27 cellular contexts compared by ENCODE assay signal in the genomic region with DNA sequence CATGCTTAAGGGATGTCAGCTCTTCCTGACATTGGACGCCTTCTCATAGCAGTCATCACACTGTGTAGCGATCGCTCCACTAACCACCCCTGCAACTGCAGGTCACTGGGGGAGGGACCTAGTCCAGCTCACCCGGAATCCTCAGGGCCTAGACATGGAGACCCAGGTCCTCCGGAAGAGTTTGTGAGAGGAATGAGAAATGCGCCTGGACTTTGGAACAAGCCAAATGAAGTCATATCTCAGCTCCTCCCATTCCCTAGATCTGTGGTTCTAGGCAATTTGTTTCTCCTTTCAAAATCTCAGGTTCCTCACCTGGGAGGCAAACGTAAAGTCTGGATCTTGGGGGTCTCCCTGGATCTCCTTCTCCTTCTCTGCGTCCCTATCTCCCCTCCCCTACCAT.
"Had no signal": no experiment of that assay in that cellular context is flagged by ENCODE, and none has a peak within 500 bp of the region (broad histone marks: within the 10 kb centered on the region; RNA-seq: fewer than 3 reads in every experiment).

No MANE protein-coding gene starts in this region.

- H3K4me1 ChIP-seq: SJCRH30 had no signal

- H3K27ac ChIP-seq: KMS-11, PC-9, RWPE1, SJCRH30, SK-N-MC had no signal

- H3K36me3 ChIP-seq: SJCRH30 had no signal

- ATAC-seq: Panc1, Right ventricle myocardium inferior, SK-N-SH treated with all-trans-retinoic acid at 6 μM for 48 hours had no signal

- H2AFZ ChIP-seq: PC-9 had no signal

- H3K4me2 ChIP-seq: KMS-11, PC-9 had no signal

- H3K9me3 ChIP-seq: SJCRH30 had no signal

- H3K4me3 ChIP-seq: PC-9, SJCRH30, SK-N-MC had no signal

- DNase-seq: Karpas-422, KBM-7, MM.1S, MV-4-11, NCI-H1436, NCI-H1694, NCI-H187, NCI-H1930, NCI-H2081 treated with DMSO at 0.1 percent for 48 hours, NCI-H2107, NCI-H2171, NCI-H226, NCI-H510A treated with DMSO at 0.1 percent for 48 hours, NCI-H524 treated with DMSO at 0.1 percent for 48 hours, NCI-H526 treated with DMSO at 0.1 percent for 48 hours, NCI-H774, PC-9, SHP77, SIG-M5, SJCRH30 had no signal

- FAIRE-seq: RCC 7860 had no signal
